21 cellular contexts compared by ENCODE assay signal in the genomic region with DNA sequence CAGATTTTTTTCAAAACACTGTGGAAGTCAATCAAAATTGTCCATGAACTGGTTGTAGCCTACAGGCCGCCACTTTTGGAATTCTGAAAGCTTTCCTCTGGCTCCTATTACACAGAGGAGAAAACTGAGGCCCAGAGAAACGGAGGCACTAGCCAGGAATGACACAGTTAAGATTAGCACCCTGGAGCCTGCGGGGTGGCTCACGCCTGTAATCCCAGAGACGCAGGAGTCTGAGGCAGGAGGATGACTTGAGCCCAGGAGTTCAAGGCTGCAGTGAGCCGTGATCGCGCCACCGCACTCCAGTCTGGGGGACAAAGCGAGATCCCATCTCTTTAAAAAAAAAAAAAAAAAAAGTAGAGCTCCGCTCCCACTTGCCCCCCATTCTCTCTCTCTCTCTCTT. TPM values are rescaled to one million over a fixed set of nuclear protein-coding genes. Genes with fewer than 3 reads are reported as not detected.
A peak's percentile ranks its signal among the peaks of the same experiment; 100 is the strongest.
DNase-seq lines count a peak whose midpoint lies in the region; ATAC-seq and TF ChIP-seq lines count a peak whose summit lies in the region.
"Had no signal": no experiment of that assay in that cellular context is flagged by ENCODE, and none has a peak within 500 bp of the region (broad histone marks: within the 10 kb centered on the region; RNA-seq: fewer than 3 reads in every experiment).

No MANE protein-coding gene starts in this region.

- H3K4me1 ChIP-seq in BLaER1 = peaks cover 22% of the 10 kb centered on the region
- no peaks in the 10 kb centered on the region for H3K4me1 ChIP-seq in ES-I3 (ENCODE audit: insufficient read depth, low read length)
- H3K4me1 ChIP-seq in endodermal cell (ENCODE audit: control insufficient read depth, insufficient read depth, low read length) = no peaks in the 10 kb centered on the region
- H3K4me1 ChIP-seq in tibial nerve = peaks cover 0 to 20% (median 16%) of the 10 kb centered on the region in 4 donors

- no peaks in the 10 kb centered on the region for H3K9me3 ChIP-seq in BLaER1
- H3K9me3 ChIP-seq in ES-I3 (ENCODE audit: control insufficient read depth, insufficient read depth, low read length) = no peaks in the 10 kb centered on the region
- no peaks in the 10 kb centered on the region for H3K9me3 ChIP-seq in endodermal cell (ENCODE audit: control insufficient read depth, low read length)
- no peaks in the 10 kb centered on the region for H3K9me3 ChIP-seq in tibial nerve
- H3K9me3 ChIP-seq: Caco-2, heart left ventricle, spleen had no signal

- H3K36me3 Mint-ChIP-seq in endodermal cell (ENCODE audit: low read depth) = peaks cover 2% of the 10 kb centered on the region
- H3K36me3 Mint-ChIP-seq in nephron progenitor cell (ENCODE audit: low read depth) = no peaks in the 10 kb centered on the region
- H3K36me3 Mint-ChIP-seq in HFFc6 (ENCODE audit: low read depth) = no peaks in the 10 kb centered on the region

- H3K36me3 ChIP-seq in BLaER1 (no peaks in the 10 kb centered on the region), ES-I3 (ENCODE audit: insufficient read depth, low read length) (no peaks in the 10 kb centered on the region), endodermal cell (ENCODE audit: control insufficient read depth, insufficient read depth, low read length) (no peaks in the 10 kb centered on the region), tibial nerve (no peaks in the 10 kb centered on the region)
- H3K36me3 ChIP-seq: heart left ventricle, spleen had no signal

- H3K27ac ChIP-seq in BLaER1 (no peak overlapping the region), endodermal cell (ENCODE audit: low read depth, low read length) (no peak overlapping the region), tibial nerve (no peak overlapping the region)
- H3K27ac ChIP-seq: heart left ventricle, spleen had no signal

- peak overlapping the region; percentile 93 for H3K4me2 ChIP-seq in BLaER1

- peaks cover 16% of the 10 kb centered on the region; the same call in 1 of the 2 replicates for H4K20me1 ChIP-seq in BLaER1

- 49 to 83% methylated on average over 1 to 11 of the region's 11 CpGs for WGBS in endodermal cell (ENCODE audit: insufficient coverage in 1 of 2, insufficient read length in 1 of 2), 2 experiments
- WGBS in tibial nerve, 2 donors = 88 to 89% methylated on average over 11 of the region's 11 CpGs

- H3K4me3 ChIP-seq in BLaER1 (peak overlapping the region; percentile 67), endodermal cell (ENCODE audit: low read length) (no peak overlapping the region), tibial nerve (no peak overlapping the region)

- H3K4me3 Mint-ChIP-seq in endodermal cell (peak overlapping the region; percentile 47), nephron progenitor cell (peak overlapping the region; percentile 83), HFFc6 (no peak overlapping the region)
- H3K4me3 Mint-ChIP-seq: activated CD4-positive, alpha-beta T cell treated with anti-CD3 and anti-CD28 coated beads, Interleukin-2, amount 10 ng/mL, durations not matched to agents 24 days and 14 days had no signal

- TF ChIP-seq CTCF in endodermal cell (conservative IDR thresholded peaks at IDR 0.05) (no peak), nephron progenitor cell (IDR thresholded peaks at IDR 0.05) (no peak), HFFc6 (IDR thresholded peaks at IDR 0.05) (no peak), tibial nerve (IDR thresholded peaks at IDR 0.05) (no peak)

- H3K27ac Mint-ChIP-seq in endodermal cell (no peak overlapping the region), nephron progenitor cell (no peak overlapping the region), HFFc6 (no peak overlapping the region)
- H3K27ac Mint-ChIP-seq: activated CD4-positive, alpha-beta T cell treated with anti-CD3 and anti-CD28 coated beads, Interleukin-2, amount 10 ng/mL, durations not matched to agents 24 days and 14 days had no signal

- ATAC-seq in HG02885 (IDR thresholded peaks at IDR 0.05; ENCODE audit: poor library complexity, unreplicated experiment) = no peak
- ATAC-seq: heart left ventricle had no signal

- H3K27me3 ChIP-seq in BLaER1 = peaks cover 46% of the 10 kb centered on the region
- H3K27me3 ChIP-seq in endodermal cell (ENCODE audit: control insufficient read depth, insufficient read depth, low read length, poor library complexity, severe bottlenecking) = peaks cover 97% of the 10 kb centered on the region
- peaks cover 0 to 57% of the 10 kb centered on the region in 2 donors for H3K27me3 ChIP-seq in tibial nerve

- TF ChIP-seq EP300 in tibial nerve (IDR thresholded peaks at IDR 0.05) = no peak

- H3K9me3 Mint-ChIP-seq in endodermal cell = no peaks in the 10 kb centered on the region
- H3K9me3 Mint-ChIP-seq in nephron progenitor cell = no peaks in the 10 kb centered on the region
- H3K9me3 Mint-ChIP-seq in HFFc6 = no peaks in the 10 kb centered on the region
- H3K9me3 Mint-ChIP-seq: activated CD4-positive, alpha-beta T cell treated with anti-CD3 and anti-CD28 coated beads, Interleukin-2, amount 10 ng/mL, durations not matched to agents 24 days and 14 days had no signal

- H3K27me3 Mint-ChIP-seq in endodermal cell (ENCODE audit: insufficient read depth) (peaks cover 99% of the 10 kb centered on the region), nephron progenitor cell (ENCODE audit: low read depth, poor library complexity) (peaks cover 72% of the 10 kb centered on the region), HFFc6 (ENCODE audit: insufficient read depth) (peaks cover 61% of the 10 kb centered on the region)

- DNase-seq in endodermal cell (no peak), nephron progenitor cell (no peak), HFFc6 (no peak), tibial nerve (ENCODE audit: low spot score in 2 of 2) (no peak)
- DNase-seq: activated CD4-positive, alpha-beta T cell treated with anti-CD3 and anti-CD28 coated beads, Interleukin-2, amount 10 ng/mL, durations not matched to agents 24 days and 14 days; activated gamma-delta T cell treated with Interleukin-2 at 50 U/mL for 16 hours; Caco-2; heart left ventricle; Karpas-422; NCI-H1048; NCI-H2029 treated with DMSO at 0.1 percent for 48 hours; NCI-H446; spleen; stimulated activated CD8-positive, alpha-beta memory T cell treated with anti-CD3 and anti-CD28 coated beads, Interleukin-4, amount 100 ng/mL, for 48 hours had no signal

- TF ChIP-seq POLR2A in tibial nerve (IDR thresholded peaks at IDR 0.05) = no peak

- H3K4me1 Mint-ChIP-seq in endodermal cell (peaks cover 12% of the 10 kb centered on the region), nephron progenitor cell (peaks cover 53% of the 10 kb centered on the region), HFFc6 (ENCODE audit: low read depth) (no peaks in the 10 kb centered on the region)

- H3K9ac ChIP-seq in BLaER1 (peak overlapping the region; percentile 53; the same call in 1 of the 2 replicates), ES-I3 (ENCODE audit: low read depth, low read length) (peak overlapping the region; percentile 53; the same call in 1 of the 2 replicates), endodermal cell (ENCODE audit: extremely low read depth, low read length, poor library complexity, severe bottlenecking) (no peak overlapping the region)

RNA-seq across cellular contexts. Expression of a gene that starts 0.7 kb away (rescaled TPM):
- total RNA-seq in endodermal cell (under 1 TPM; 0.22 to 0.29 TPM), tibial nerve (not detected)
- 2.7 TPM for polyA plus RNA-seq in endodermal cell (2013, experiment 1 of 2)
- polyA plus RNA-seq in endodermal cell (2013, experiment 2 of 2) = 2.5 TPM
- total RNA-seq in HFFc6 (2021; fragmentation: NEBNext Ultra II Directional; extraction: Animal tissue kit (Norgen Biotek cat#: 25700)) = not detected
- total RNA-seq: activated CD4-positive, alpha-beta T cell treated with anti-CD3 and anti-CD28 coated beads, Interleukin-2, amount 10 ng/mL, durations not matched to agents 24 days and 14 days; Caco-2; heart left ventricle; HT1080; lung microvascular endothelial cell; renal cortical epithelial cell had no signal
- polyA plus RNA-seq: heart left ventricle, keratinocyte had no signal
